ENCODE assay signal across 1 cellular context in the genomic region with DNA sequence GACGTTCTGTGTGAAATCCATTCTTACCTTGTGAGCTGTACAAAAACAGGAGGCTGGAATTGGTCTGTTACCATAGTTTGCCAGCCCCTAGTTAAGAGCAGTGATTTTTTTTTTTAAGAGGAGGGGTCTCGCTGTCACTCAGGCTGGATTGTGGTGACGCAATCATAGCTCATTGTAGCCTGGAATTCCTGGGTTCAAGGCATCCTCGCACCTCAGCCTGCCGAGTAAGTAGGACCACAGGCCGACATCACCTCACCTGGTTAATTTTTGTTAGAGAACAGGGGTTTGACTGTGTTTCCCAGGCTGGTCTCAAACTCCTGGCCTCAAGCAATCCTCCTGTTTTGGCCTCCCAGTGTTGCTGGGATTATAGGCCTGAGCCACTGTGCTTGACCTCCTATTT.
TF ChIP-seq lines count a peak whose summit lies in the region.

No MANE protein-coding gene starts in this region.

TF ChIP-seq in H1, 55 proteins besides CTCF, POLR2A, EP300 and RAD21:
- TF ChIP-seq SP2 (IDR thresholded peaks at IDR 0.05; ENCODE audit: low read length) (no peak), TCF12 (IDR thresholded peaks at IDR 0.05; ENCODE audit: low read depth, low read length) (no peak), TEAD4 (IDR thresholded peaks at IDR 0.05; ENCODE audit: low read depth, low read length) (0 out of 2 replicates have a peak, but pooled peaks have one; percentile 35), CREB1 (IDR thresholded peaks at IDR 0.05) (no peak), CEBPB (IDR thresholded peaks at IDR 0.05; ENCODE audit: low read depth, low read length) (peak; percentile 89)
TF ChIP-seq in H1: peak in this region for 2.
